In genomic region chr20:47748069-47748468, GRCh38 we compare ENCODE assay signal across 22 cellular contexts. TPM values are rescaled to one million over a fixed set of nuclear protein-coding genes. Genes with fewer than 3 reads are reported as not detected.
DNase-seq lines count a peak whose midpoint lies in the region; ATAC-seq and TF ChIP-seq lines count a peak whose summit lies in the region.
"Had no signal": no experiment of that assay in that cellular context is flagged by ENCODE, and none has a peak within 500 bp of the region (broad histone marks: within the 10 kb centered on the region; RNA-seq: fewer than 3 reads in every experiment).

No MANE protein-coding gene starts in this region.

- H3K4me1 ChIP-seq in DND-41 (ENCODE audit: insufficient read depth, low read length), result peaks cover 24% of the 10 kb centered on the region
- H3K4me1 ChIP-seq in suprapubic skin, result peaks cover 16% of the 10 kb centered on the region

- no peaks in the 10 kb centered on the region for H3K36me3 ChIP-seq in DND-41 (ENCODE audit: insufficient read depth, low read length)
- H3K36me3 ChIP-seq in suprapubic skin, result peaks cover 4% of the 10 kb centered on the region

- H2AFZ ChIP-seq in DND-41 (ENCODE audit: low read depth, low read length), result no peak overlapping the region

- no peaks in the 10 kb centered on the region for H3K9me3 Mint-ChIP-seq in nephron progenitor cell
- no peaks in the 10 kb centered on the region for H3K9me3 Mint-ChIP-seq in stimulated activated effector memory CD8-positive, alpha-beta T cell treated with anti-CD3 and anti-CD28 coated beads, Interleukin-12 subunit alpha, Interleukin-12 subunit beta, amount 100 ng/mL, for 72 hours
- H3K9me3 Mint-ChIP-seq: CD4-positive, CD25-positive, alpha-beta regulatory T cell; HFFc6 had no signal

- TF ChIP-seq POLR2A in suprapubic skin (IDR thresholded peaks at IDR 0.05), result no peak

- no peaks in the 10 kb centered on the region for H4K20me1 ChIP-seq in DND-41 (ENCODE audit: insufficient read depth, low read length)

- H3K4me2 ChIP-seq in DND-41 (ENCODE audit: insufficient read depth, low read length), result peak overlapping the region; percentile 28; the same call in 1 of the 2 replicates

- H3K27me3 ChIP-seq in DND-41 (ENCODE audit: insufficient read depth, low read length, poor library complexity) (no peaks in the 10 kb centered on the region), HL-60 (ENCODE audit: insufficient read depth, poor library complexity, severe bottlenecking) (no peaks in the 10 kb centered on the region), suprapubic skin (no peaks in the 10 kb centered on the region)

- peak overlapping the region; percentile 27 for H3K9ac ChIP-seq in DND-41 (ENCODE audit: low read depth, low read length)

- TF ChIP-seq CTCF in DND-41 (IDR thresholded peaks at IDR 0.05; ENCODE audit: borderline replicate concordance, extremely low read depth, low read length, poor library complexity, severe bottlenecking) (no peak), HL-60 (IDR thresholded peaks at IDR 0.05; ENCODE audit: insufficient read depth, low read length) (no peak), nephron progenitor cell (IDR thresholded peaks at IDR 0.05) (no peak), suprapubic skin (IDR thresholded peaks at IDR 0.05) (no peak)

- H3K27me3 Mint-ChIP-seq in nephron progenitor cell (ENCODE audit: low read depth, poor library complexity), result no peaks in the 10 kb centered on the region

- ATAC-seq in DND-41 (ENCODE audit: insufficient read depth, low read depth), result no peak
- ATAC-seq in stimulated activated effector memory CD8-positive, alpha-beta T cell treated with anti-CD3 and anti-CD28 coated beads, Interleukin-12 subunit alpha, Interleukin-12 subunit beta, amount 100 ng/mL, for 72 hours, result no peak
- ATAC-seq: GM12878 had no signal

- H3K27ac ChIP-seq in DND-41 (ENCODE audit: low read length) (peak overlapping the region; percentile 78), HL-60 (replicated peaks) (peak overlapping the region; percentile 49), suprapubic skin (peak overlapping the region; percentile 28)

- peaks cover 64% of the 10 kb centered on the region for H3K36me3 Mint-ChIP-seq in nephron progenitor cell (ENCODE audit: low read depth)
- no peaks in the 10 kb centered on the region for H3K36me3 Mint-ChIP-seq in stimulated activated effector memory CD8-positive, alpha-beta T cell treated with anti-CD3 and anti-CD28 coated beads, Interleukin-12 subunit alpha, Interleukin-12 subunit beta, amount 100 ng/mL, for 72 hours
- H3K36me3 Mint-ChIP-seq: CD4-positive, CD25-positive, alpha-beta regulatory T cell had no signal

- no peak overlapping the region for H3K4me3 Mint-ChIP-seq in nephron progenitor cell
- no peak overlapping the region for H3K4me3 Mint-ChIP-seq in stimulated activated effector memory CD8-positive, alpha-beta T cell treated with anti-CD3 and anti-CD28 coated beads, Interleukin-12 subunit alpha, Interleukin-12 subunit beta, amount 100 ng/mL, for 72 hours
- H3K4me3 Mint-ChIP-seq: CD4-positive, CD25-positive, alpha-beta regulatory T cell; HFFc6 had no signal

- no peaks in the 10 kb centered on the region for H3K9me3 ChIP-seq in DND-41 (ENCODE audit: insufficient read depth, low read length, severe bottlenecking)
- no peaks in the 10 kb centered on the region for H3K9me3 ChIP-seq in suprapubic skin

- H3K27ac Mint-ChIP-seq in nephron progenitor cell, result peak overlapping the region; percentile 53
- no peak overlapping the region for H3K27ac Mint-ChIP-seq in stimulated activated effector memory CD8-positive, alpha-beta T cell treated with anti-CD3 and anti-CD28 coated beads, Interleukin-12 subunit alpha, Interleukin-12 subunit beta, amount 100 ng/mL, for 72 hours
- H3K27ac Mint-ChIP-seq: HFFc6 had no signal

- H3K4me3 ChIP-seq in DND-41 (ENCODE audit: low read depth in 1 of 2, low read length in 2 of 2), result no peak overlapping the region
- H3K4me3 ChIP-seq in HL-60 (replicated peaks; ENCODE audit: insufficient read depth, low read length), result no peak overlapping the region
- no peak overlapping the region for H3K4me3 ChIP-seq in suprapubic skin
- H3K4me3 ChIP-seq: GM12878 had no signal

- H3K79me2 ChIP-seq in DND-41 (ENCODE audit: insufficient read depth, low read length), result no peaks in the 10 kb centered on the region

- DNase-seq in DND-41, result no peak
- DNase-seq in HL-60 (ENCODE audit: low read depth in 1 of 2, low spot score in 1 of 2), result no peak
- no peak for DNase-seq in nephron progenitor cell
- DNase-seq in suprapubic skin (ENCODE audit: low spot score in 2 of 2), result no peak
- DNase-seq in nucleus accumbens (lab: John Stamatoyannopoulos, UW), result no peak
- DNase-seq in SHP77 treated with DMSO at 0.1 percent for 48 hours (lab: John Stamatoyannopoulos, UW), result no peak
- DNase-seq in stimulated activated effector memory CD8-positive, alpha-beta T cell treated with anti-CD3 and anti-CD28 coated beads, Interleukin-12 subunit alpha, Interleukin-12 subunit beta, amount 100 ng/mL, for 72 hours (ENCODE audit: low spot score in 2 of 2), result no peak
- DNase-seq: ACHN, COR-L47, EL, GOT3, HFFc6, IMR-90, NCI-H1417, NCI-H187, NCI-H2227 treated with DMSO at 0.1 percent for 48 hours, NCI-H510A treated with DMSO at 0.1 percent for 48 hours, NCI-H774, OCI-M1, SIG-M5 had no signal

- 96% methylated on average over 6 of the region's 6 CpGs for WGBS in suprapubic skin

- peaks cover 29% of the 10 kb centered on the region for H3K4me1 Mint-ChIP-seq in nephron progenitor cell
- H3K4me1 Mint-ChIP-seq in stimulated activated effector memory CD8-positive, alpha-beta T cell treated with anti-CD3 and anti-CD28 coated beads, Interleukin-12 subunit alpha, Interleukin-12 subunit beta, amount 100 ng/mL, for 72 hours, result peaks cover 12% of the 10 kb centered on the region

- TF ChIP-seq EP300 in suprapubic skin (IDR thresholded peaks at IDR 0.05), result no peak

RNA-seq across cellular contexts. Expression of gene SULF2, which starts 37.2 kb away (rescaled TPM):
- 10 to 100 TPM; 28.4 to 95.4 (median 57.5) TPM for total RNA-seq in suprapubic skin
- total RNA-seq: CD4-positive, CD25-positive, alpha-beta regulatory T cell had no signal

Comparison
In these comparisons a context has a peak if more than half of its experiments do, and no peak if none do; other contexts are left out.
1. H3K27ac ChIP-seq: peak in every context shown above with its lines; median percentile 78 in DND-41; 49 in HL-60; 28 in suprapubic skin.